In genomic region chr10:132407846-132408278, GRCh38 we compare ENCODE assay signal across 8 cellular contexts. TPM values are rescaled to one million over a fixed set of nuclear protein-coding genes. Genes with fewer than 3 reads are reported as not detected.
DNase-seq lines count a peak whose midpoint lies in the region; ATAC-seq and TF ChIP-seq lines count a peak whose summit lies in the region.

No MANE protein-coding gene starts in this region.

- DNase-seq in H7, result peak; percentile 97
- peak; percentile 46 for DNase-seq in WERI-Rb-1
- peak; percentile 69 for DNase-seq in hepatic stellate cell (ENCODE audit: low spot score)
- peak; percentile 87 for DNase-seq in sigmoid colon
- DNase-seq in SHP77 treated with DMSO at 0.1 percent for 48 hours (lab: John Stamatoyannopoulos, UW), result no peak
- no peak for DNase-seq in stimulated activated CD8-positive, alpha-beta memory T cell treated with anti-CD3 and anti-CD28 coated beads, Interleukin-4, amount 100 ng/mL, for 48 hours
- DNase-seq in activated CD8-positive, alpha-beta memory T cell treated with anti-CD3 and anti-CD28 coated beads, Interleukin-2, amount 50 U/mL, for 4 hours, result no peak

- 6 to 27% methylated on average over 17 of the region's 17 CpGs for WGBS in sigmoid colon, 2 donors

- no peak overlapping the region for H3K4me3 ChIP-seq in H7 (ENCODE audit: insufficient read depth, low read depth, low read length)
- H3K4me3 ChIP-seq in WERI-Rb-1 (ENCODE audit: low read depth, low read length), result no peak overlapping the region
- H3K4me3 ChIP-seq in sigmoid colon, result peak overlapping the region in 3 of 4 donors; percentile 13 to 34 (median 27)

- no peak for ATAC-seq in GM21515 (IDR thresholded peaks at IDR 0.05; ENCODE audit: unreplicated experiment)

- H3K4me1 ChIP-seq in sigmoid colon, result peaks cover 0 to 57% (median 50%) of the 10 kb centered on the region in 4 donors

- TF ChIP-seq POLR2A in sigmoid colon (IDR thresholded peaks at IDR 0.05), result peak in 1 of 2 donors; percentile 55

- H3K9me3 ChIP-seq in WERI-Rb-1 (ENCODE audit: severe bottlenecking), result no peaks in the 10 kb centered on the region
- H3K9me3 ChIP-seq in sigmoid colon, result no peaks in the 10 kb centered on the region

- TF ChIP-seq CTCF in WERI-Rb-1 (IDR thresholded peaks at IDR 0.05; ENCODE audit: low read depth, low read length), result 0 out of 2 replicates have a peak, but pooled peaks have one; percentile 5
- peak in 2 of 4 experiments; percentile 6 to 32 for TF ChIP-seq CTCF in sigmoid colon (IDR thresholded peaks at IDR 0.05)

- peak overlapping the region; percentile 70 for H3K27ac ChIP-seq in WERI-Rb-1
- peak overlapping the region; percentile 81 to 91 (median 86) for H3K27ac ChIP-seq in sigmoid colon

- H3K36me3 ChIP-seq in H7 (replicated peaks; ENCODE audit: control insufficient read depth, insufficient read depth, low read length), result no peaks in the 10 kb centered on the region
- peaks cover 43% of the 10 kb centered on the region for H3K36me3 ChIP-seq in WERI-Rb-1
- H3K36me3 ChIP-seq in sigmoid colon, result peaks cover 12 to 24% (median 14%) of the 10 kb centered on the region in 4 donors

- H3K27me3 ChIP-seq in H7 (ENCODE audit: control insufficient read depth, insufficient read depth, low read length) (no peaks in the 10 kb centered on the region), WERI-Rb-1 (ENCODE audit: insufficient read depth, low read depth, severe bottlenecking) (no peaks in the 10 kb centered on the region), sigmoid colon (no peaks in the 10 kb centered on the region)

- intact Hi-C loops in sigmoid colon (cut with DNase I), result no loop called here

- no peak for TF ChIP-seq EP300 in sigmoid colon (IDR thresholded peaks at IDR 0.05)

RNA-seq across cellular contexts. Expression of gene PWWP2B, which starts 10.9 kb away (rescaled TPM):
- 14.3 and 15.3 TPM in 2 replicates for total RNA-seq in H7 (2014; rRNA removed; shearing (Covaris generic))
- total RNA-seq in sigmoid colon, result 10 to 100 TPM in 1 of 4 donors, 1 to 10 TPM in 3; 7.7 to 10.2 (median 9.3) TPM
- 10 to 100 TPM; 27.0 to 50.8 (median 28.2) TPM for polyA plus RNA-seq in sigmoid colon

Comparison
In these comparisons a context has a peak if more than half of its experiments do, and no peak if none do; other contexts are left out.
1. DNase-seq: peak in H7 (single experiment), WERI-Rb-1 (single experiment), hepatic stellate cell (single experiment) and sigmoid colon (single experiment); none in SHP77 treated with DMSO at 0.1 percent for 48 hours (single experiment), stimulated activated CD8-positive, alpha-beta memory T cell treated with anti-CD3 and anti-CD28 coated beads, Interleukin-4, amount 100 ng/mL, for 48 hours (single experiment) and activated CD8-positive, alpha-beta memory T cell treated with anti-CD3 and anti-CD28 coated beads, Interleukin-2, amount 50 U/mL, for 4 hours (single experiment).
2. H3K4me3 ChIP-seq: peak in sigmoid colon (3 of 4); none in H7 (single experiment) and WERI-Rb-1 (single experiment).